15 cellular contexts compared by ENCODE assay signal in the genomic region with DNA sequence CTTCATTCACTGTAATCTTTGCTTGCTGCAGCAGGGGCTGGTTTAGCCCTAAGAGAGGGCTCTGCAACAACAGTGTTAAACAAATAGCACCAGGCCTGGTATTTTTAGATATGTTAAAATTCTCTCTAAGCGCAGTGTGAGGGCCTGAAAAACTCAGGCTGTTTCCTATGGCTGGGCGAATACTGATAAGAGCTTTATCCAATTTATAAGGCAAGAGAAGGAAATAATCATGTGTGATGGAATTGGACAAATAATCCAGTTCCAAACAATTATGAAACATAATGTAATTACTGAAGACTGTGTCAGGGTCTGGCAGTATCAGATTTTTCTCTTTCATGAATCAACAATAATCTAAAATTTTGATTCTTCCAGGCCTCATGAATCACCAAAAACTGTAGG.
"Had no signal": no experiment of that assay in that cellular context is flagged by ENCODE, and none has a peak within 500 bp of the region (broad histone marks: within the 10 kb centered on the region; RNA-seq: fewer than 3 reads in every experiment).

No MANE protein-coding gene starts in this region.

- H3K27ac ChIP-seq: lower lobe of right lung, spleen, thoracic aorta, upper lobe of left lung had no signal

- H3K9me3 ChIP-seq: lower lobe of right lung, spleen, thoracic aorta, upper lobe of left lung had no signal

- H3K4me1 ChIP-seq: lower lobe of right lung, upper lobe of left lung had no signal

- H3K36me3 Mint-ChIP-seq: activated naive CD8-positive, alpha-beta T cell treated with anti-CD3 and anti-CD28 coated beads for 36 hours; naive thymus-derived CD8-positive, alpha-beta T cell had no signal

- H3K27ac Mint-ChIP-seq: activated naive CD8-positive, alpha-beta T cell treated with anti-CD3 and anti-CD28 coated beads for 36 hours; progenitor cell of endocrine pancreas had no signal

- H3K27me3 ChIP-seq: upper lobe of left lung had no signal

- H3K4me3 Mint-ChIP-seq: activated naive CD8-positive, alpha-beta T cell treated with anti-CD3 and anti-CD28 coated beads for 36 hours had no signal

- H3K4me3 ChIP-seq: lower lobe of right lung, spleen, thoracic aorta, upper lobe of left lung had no signal

- ATAC-seq: left lobe of liver; lower lobe of right lung; naive thymus-derived CD8-positive, alpha-beta T cell had no signal

- H3K9me3 Mint-ChIP-seq: activated naive CD8-positive, alpha-beta T cell treated with anti-CD3 and anti-CD28 coated beads for 36 hours had no signal

- H3K36me3 ChIP-seq: lower lobe of right lung, spleen, thoracic aorta, upper lobe of left lung had no signal

- DNase-seq: activated naive CD8-positive, alpha-beta T cell treated with anti-CD3 and anti-CD28 coated beads for 36 hours; activated T-cell treated with anti-CD3 and anti-CD28 coated beads, Interleukin-2, amount 50 U/mL, for 1 hour; central memory CD4-positive, alpha-beta T cell; dermis blood vessel endothelial cell; effector memory CD4-positive, alpha-beta T cell; foreskin melanocyte; lower lobe of right lung; naive thymus-derived CD8-positive, alpha-beta T cell; spleen; stimulated activated CD4-positive, alpha-beta T cell treated with anti-CD3 and anti-CD28 coated beads, Interleukin-4, amount 100 ng/mL, for 1 hour; T-helper 9 cell; upper lobe of left lung had no signal
